Comparison of ENCODE assay signal across 22 cellular contexts in the genomic region with DNA sequence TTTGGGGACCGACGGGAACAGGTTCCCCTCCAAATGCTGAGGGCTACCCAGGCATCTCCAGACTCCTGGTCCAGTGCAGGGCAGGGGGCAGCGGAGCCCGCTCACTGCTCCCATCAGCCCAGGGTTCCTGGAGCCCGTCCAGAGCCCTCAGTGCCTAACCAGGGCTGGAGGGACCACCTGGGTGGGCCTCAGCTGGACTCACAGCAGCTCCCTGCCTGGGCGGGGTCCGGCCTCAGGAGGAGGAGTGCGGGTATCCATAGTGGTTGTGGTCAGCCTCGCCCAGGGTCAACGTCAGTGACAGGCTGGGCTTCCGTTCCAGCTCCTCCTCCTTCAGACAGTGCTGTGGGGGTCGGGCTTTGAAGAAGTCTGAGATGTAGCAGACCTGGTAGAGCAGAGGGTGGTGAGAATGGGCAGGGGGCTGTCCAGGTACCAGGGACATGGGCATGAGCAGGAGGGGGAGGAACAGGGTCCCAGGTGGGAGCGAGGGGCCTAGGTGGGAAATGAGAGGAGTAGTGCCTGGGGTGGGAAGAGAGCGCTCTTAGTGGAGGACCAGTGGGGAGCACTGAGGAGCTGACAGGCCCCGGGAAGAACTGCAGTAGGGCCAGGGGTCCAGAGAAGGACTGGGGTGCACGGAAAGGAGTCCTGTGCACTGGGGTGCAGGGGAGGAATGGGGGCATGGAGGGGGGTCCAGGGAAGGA.
"Had no signal": no experiment of that assay in that cellular context is flagged by ENCODE, and none has a peak within 500 bp of the region (broad histone marks: within the 10 kb centered on the region; RNA-seq: fewer than 3 reads in every experiment).

No MANE protein-coding gene starts in this region.

- H3K9me3 Mint-ChIP-seq: activated B cell treated with CpG ODN at 0.5 μM for 24 hours; activated CD4-positive, alpha-beta memory T cell treated with anti-CD3 and anti-CD28 coated beads for 36 hours; activated CD4-positive, alpha-beta T cell treated with anti-CD3 and anti-CD28 coated beads, Interleukin-2, amount 10 ng/mL, durations not matched to agents 24 days and 14 days; activated naive CD4-positive, alpha-beta T cell treated with anti-CD3 and anti-CD28 coated beads for 36 hours; activated T-cell treated with anti-CD3 and anti-CD28 coated beads, Interleukin-2, amount 50 U/mL, for 4 hours had no signal

- H3K4me3 ChIP-seq: MG63, Peyer's patch had no signal

- FAIRE-seq: astrocyte had no signal

- H3K36me3 Mint-ChIP-seq: activated CD4-positive, alpha-beta memory T cell treated with anti-CD3 and anti-CD28 coated beads for 36 hours; activated naive CD8-positive, alpha-beta T cell; brain had no signal

- H3K36me3 ChIP-seq: MG63 had no signal

- DNase-seq: activated B cell treated with CpG ODN at 0.5 μM for 24 hours; activated CD4-positive, alpha-beta memory T cell treated with anti-CD3 and anti-CD28 coated beads for 36 hours; activated CD4-positive, alpha-beta T cell treated with anti-CD3 and anti-CD28 coated beads for 1 hour; activated CD4-positive, alpha-beta T cell treated with anti-CD3 and anti-CD28 coated beads, Interleukin-2, amount 10 ng/mL, durations not matched to agents 24 days and 14 days; activated CD8-positive, alpha-beta memory T cell treated with anti-CD3 and anti-CD28 coated beads for 24 hours; activated effector memory CD4-positive, alpha-beta T cell treated with anti-CD3 and anti-CD28 coated beads, Interleukin-2, amount 50 U/mL, for 16 hours; activated naive CD4-positive, alpha-beta T cell treated with anti-CD3 and anti-CD28 coated beads for 36 hours; activated T-cell treated with anti-CD3 and anti-CD28 coated beads, Interleukin-2, amount 50 U/mL, for 4 hours; amygdala; MG63; MV-4-11; NCI-H1694; NCI-H2171 treated with DMSO at 0.1 percent for 48 hours; NCI-H510A treated with DMSO at 0.1 percent for 48 hours; Right ventricle myocardium superior; T-helper 17 cell; T-helper 9 cell had no signal

- H3K27ac ChIP-seq: Peyer's patch, RWPE1 had no signal

- H3K9me3 ChIP-seq: MG63, Peyer's patch had no signal

- ATAC-seq: activated T-cell treated with anti-CD3 and anti-CD28 coated beads, Interleukin-2, amount 50 U/mL, for 4 hours; T-helper 17 cell had no signal

- H3K27ac Mint-ChIP-seq: activated B cell treated with CpG ODN at 0.5 μM for 24 hours; activated CD4-positive, alpha-beta memory T cell treated with anti-CD3 and anti-CD28 coated beads for 36 hours; activated CD4-positive, alpha-beta T cell treated with anti-CD3 and anti-CD28 coated beads, Interleukin-2, amount 10 ng/mL, durations not matched to agents 24 days and 14 days; activated naive CD4-positive, alpha-beta T cell treated with anti-CD3 and anti-CD28 coated beads for 36 hours; activated naive CD8-positive, alpha-beta T cell; T-helper 17 cell had no signal

- H3K27me3 ChIP-seq: MG63, Peyer's patch had no signal

- H3K4me1 ChIP-seq: Peyer's patch had no signal

- H3K4me3 Mint-ChIP-seq: activated B cell treated with CpG ODN at 0.5 μM for 24 hours; activated CD4-positive, alpha-beta memory T cell treated with anti-CD3 and anti-CD28 coated beads for 36 hours; activated CD4-positive, alpha-beta T cell treated with anti-CD3 and anti-CD28 coated beads, Interleukin-2, amount 10 ng/mL, durations not matched to agents 24 days and 14 days; activated naive CD4-positive, alpha-beta T cell treated with anti-CD3 and anti-CD28 coated beads for 36 hours; activated naive CD8-positive, alpha-beta T cell; activated T-cell treated with anti-CD3 and anti-CD28 coated beads, Interleukin-2, amount 50 U/mL, for 4 hours; T-helper 17 cell had no signal

- H3K4me1 Mint-ChIP-seq: activated B cell treated with CpG ODN at 0.5 μM for 24 hours; activated CD4-positive, alpha-beta T cell treated with anti-CD3 and anti-CD28 coated beads, Interleukin-2, amount 10 ng/mL, durations not matched to agents 24 days and 14 days; brain; T-helper 17 cell had no signal
